Comparison of ENCODE assay signal across 18 cellular contexts in genomic region chr11:130786586-130786985, GRCh38.
"Had no signal": no experiment of that assay in that cellular context is flagged by ENCODE, and none has a peak within 500 bp of the region (broad histone marks: within the 10 kb centered on the region; RNA-seq: fewer than 3 reads in every experiment).

No MANE protein-coding gene starts in this region.

- H3K4me1 Mint-ChIP-seq: activated naive CD8-positive, alpha-beta T cell treated with anti-CD3 and anti-CD28 coated beads for 36 hours; stimulated activated naive CD8-positive, alpha-beta T cell treated with anti-CD3 and anti-CD28 coated beads, Interleukin-15, amount 100 ng/mL, for 72 hours had no signal

- H3K36me3 Mint-ChIP-seq: activated naive CD8-positive, alpha-beta T cell treated with anti-CD3 and anti-CD28 coated beads for 36 hours; WTC11 had no signal

- H3K9me3 ChIP-seq: psoas muscle, upper lobe of right lung had no signal

- ATAC-seq: activated CD8-positive, alpha-beta T cell treated with anti-CD3 and anti-CD28 coated beads, Interleukin-2, amount 10 ng/mL, durations not matched to agents 7 days and 5 days; sciatic nerve; stimulated activated naive CD8-positive, alpha-beta T cell treated with anti-CD3 and anti-CD28 coated beads, Interleukin-15, amount 100 ng/mL, for 72 hours; WTC11 had no signal

- H3K4me1 ChIP-seq: spleen had no signal

- H3K27ac ChIP-seq: brain microvascular endothelial cell, hepatocyte, psoas muscle, spleen, upper lobe of right lung had no signal

- H3K4me3 ChIP-seq: hepatocyte, psoas muscle, spleen, upper lobe of right lung had no signal

- H3K9me3 Mint-ChIP-seq: activated T-helper 1 cell treated with anti-CD3 and anti-CD28 coated beads, Interleukin-12 subunit alpha, Interleukin-12 subunit beta, Interleukin-2, Interleukin-4 antibody, amounts not matched to agents 30 ng/mL and 10 ng/mL and 1 ng/mL, durations not matched to agents 14 hours and 24 hours and 36 hours had no signal

- H3K36me3 ChIP-seq: brain microvascular endothelial cell, spleen, upper lobe of right lung had no signal

- DNase-seq: activated CD4-positive, alpha-beta T cell treated with anti-CD3 and anti-CD28 coated beads for 48 hours; activated CD8-positive, alpha-beta memory T cell treated with anti-CD3 and anti-CD28 coated beads, Interleukin-2, amount 50 U/mL, for 48 hours; activated CD8-positive, alpha-beta T cell treated with anti-CD3 and anti-CD28 coated beads, Interleukin-2, amount 10 ng/mL, durations not matched to agents 7 days and 5 days; activated naive CD8-positive, alpha-beta T cell treated with anti-CD3 and anti-CD28 coated beads for 36 hours; amygdala; brain microvascular endothelial cell; endodermal cell; erythroblast; psoas muscle; spleen; stimulated activated naive CD8-positive, alpha-beta T cell treated with anti-CD3 and anti-CD28 coated beads, Interleukin-15, amount 100 ng/mL, for 72 hours; SW 1271; upper lobe of right lung had no signal

- H3K4me2 ChIP-seq: hepatocyte had no signal

- H3K27ac Mint-ChIP-seq: activated CD8-positive, alpha-beta T cell treated with anti-CD3 and anti-CD28 coated beads, Interleukin-2, amount 10 ng/mL, durations not matched to agents 7 days and 5 days; activated naive CD8-positive, alpha-beta T cell treated with anti-CD3 and anti-CD28 coated beads for 36 hours; activated T-helper 1 cell treated with anti-CD3 and anti-CD28 coated beads, Interleukin-12 subunit alpha, Interleukin-12 subunit beta, Interleukin-2, Interleukin-4 antibody, amounts not matched to agents 30 ng/mL and 10 ng/mL and 1 ng/mL, durations not matched to agents 14 hours and 24 hours and 36 hours; endodermal cell; stimulated activated naive CD8-positive, alpha-beta T cell treated with anti-CD3 and anti-CD28 coated beads, Interleukin-15, amount 100 ng/mL, for 72 hours; WTC11 had no signal

- H3K4me3 Mint-ChIP-seq: activated CD8-positive, alpha-beta T cell treated with anti-CD3 and anti-CD28 coated beads, Interleukin-2, amount 10 ng/mL, durations not matched to agents 7 days and 5 days; activated naive CD8-positive, alpha-beta T cell treated with anti-CD3 and anti-CD28 coated beads for 36 hours; activated T-helper 1 cell treated with anti-CD3 and anti-CD28 coated beads, Interleukin-12 subunit alpha, Interleukin-12 subunit beta, Interleukin-2, Interleukin-4 antibody, amounts not matched to agents 30 ng/mL and 10 ng/mL and 1 ng/mL, durations not matched to agents 14 hours and 24 hours and 36 hours; endodermal cell; mesothelial cell of epicardium; stimulated activated naive CD8-positive, alpha-beta T cell treated with anti-CD3 and anti-CD28 coated beads, Interleukin-15, amount 100 ng/mL, for 72 hours; WTC11 had no signal

- H3K27me3 ChIP-seq: brain microvascular endothelial cell, hepatocyte, upper lobe of right lung had no signal

- H3K79me2 ChIP-seq: hepatocyte had no signal

- H2AFZ ChIP-seq: hepatocyte had no signal
